Comparison of ENCODE assay signal across 8 cellular contexts in the genomic region with DNA sequence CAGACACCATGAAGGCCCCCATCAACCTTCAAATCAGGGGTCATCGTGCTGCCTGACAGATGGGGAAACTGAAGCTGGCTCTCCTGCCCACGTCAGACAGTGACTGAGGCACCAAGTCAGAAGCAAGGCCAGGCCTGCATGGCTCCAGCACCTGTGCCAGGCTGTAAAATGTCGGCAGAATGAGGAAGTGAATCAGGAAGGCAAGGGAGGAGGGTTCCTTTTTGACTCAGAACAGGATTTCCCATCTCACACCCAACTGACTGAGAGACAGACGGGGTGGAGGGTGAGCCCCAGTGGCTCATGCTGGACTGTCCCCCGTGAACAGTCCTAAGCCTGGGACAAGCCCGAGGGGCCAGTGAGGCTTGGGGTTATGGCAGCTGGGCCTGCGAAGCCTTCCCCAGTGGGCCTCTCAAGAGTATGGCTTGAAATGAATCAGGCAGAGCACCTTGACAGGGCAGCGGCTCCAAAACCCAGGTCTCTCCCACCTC. TPM values are rescaled to one million over a fixed set of nuclear protein-coding genes. Genes with fewer than 3 reads are reported as not detected.
DNase-seq lines count a peak whose midpoint lies in the region; ATAC-seq and TF ChIP-seq lines count a peak whose summit lies in the region.

No MANE protein-coding gene starts in this region.

- H3K27me3 Mint-ChIP-seq in activated CD8-positive, alpha-beta T cell treated with anti-CD3 and anti-CD28 coated beads for 36 hours: no peaks in the 10 kb centered on the region

- DNase-seq in GF-D8 (lab: John Stamatoyannopoulos, UW) (peak; percentile 54), mucosa of descending colon (peak in 2 of 3 donors; percentile 48 to 68), erythroblast (lab: John Stamatoyannopoulos, UW) (no peak), NCI-H2171 (lab: John Stamatoyannopoulos, UW) (no peak)
- peak; percentile 41 for DNase-seq in activated CD8-positive, alpha-beta T cell treated with anti-CD3 and anti-CD28 coated beads for 36 hours
- no peak for DNase-seq in NK-92 treated with Interleukin-12 subunit alpha and Interleukin-12 subunit beta, amount 100 ng/mL, for 24 hours (lab: John Stamatoyannopoulos, UW)

- H3K4me1 Mint-ChIP-seq in activated CD8-positive, alpha-beta T cell treated with anti-CD3 and anti-CD28 coated beads for 36 hours (ENCODE audit: low read depth): peaks cover 56% of the 10 kb centered on the region

- no peak overlapping the region for H3K4me3 Mint-ChIP-seq in activated CD8-positive, alpha-beta T cell treated with anti-CD3 and anti-CD28 coated beads for 36 hours

- peak overlapping the region; percentile 82 for H3K27ac Mint-ChIP-seq in activated CD8-positive, alpha-beta T cell treated with anti-CD3 and anti-CD28 coated beads for 36 hours

- no peaks in the 10 kb centered on the region for H3K36me3 ChIP-seq in mucosa of descending colon (ENCODE audit: low read depth)

- TF ChIP-seq POLR2A in erythroblast (IDR thresholded peaks at IDR 0.05; ENCODE audit: low read length): no peak

- no peaks in the 10 kb centered on the region for H3K9me3 ChIP-seq in mucosa of descending colon

- H3K36me3 Mint-ChIP-seq in activated CD8-positive, alpha-beta T cell treated with anti-CD3 and anti-CD28 coated beads for 36 hours (ENCODE audit: low read depth): peaks cover 30% of the 10 kb centered on the region

- H3K4me1 ChIP-seq in mucosa of descending colon (ENCODE audit: low read depth): peaks cover 53% of the 10 kb centered on the region

- TF ChIP-seq CTCF in activated CD8-positive, alpha-beta T cell treated with anti-CD3 and anti-CD28 coated beads for 36 hours (IDR thresholded peaks at IDR 0.05): no peak
- no peak for TF ChIP-seq CTCF in mucosa of descending colon (IDR thresholded peaks at IDR 0.05)

- POLR2A ChIA-PET in activated CD8-positive, alpha-beta T cell treated with anti-CD3 and anti-CD28 coated beads for 36 hours (lab: Charles Lee): interaction anchor here (1.0 to 1.9 kb wide), 5 partner anchors 8 to 27 kb away, joined by 3 to 13 read pairs (median 4); no protein-coding TSS in a partner anchor

- ATAC-seq in GM19397 (IDR thresholded peaks at IDR 0.05; ENCODE audit: unreplicated experiment) (peak; percentile 85), HG03432 (IDR thresholded peaks at IDR 0.05; ENCODE audit: unreplicated experiment) (peak; percentile 85), mucosa of descending colon (peak; percentile 72)
- peak; percentile 66 for ATAC-seq in activated CD8-positive, alpha-beta T cell treated with anti-CD3 and anti-CD28 coated beads for 36 hours

- peaks cover 6% of the 10 kb centered on the region for H3K9me3 Mint-ChIP-seq in activated CD8-positive, alpha-beta T cell treated with anti-CD3 and anti-CD28 coated beads for 36 hours

- intact Hi-C loops in activated CD8-positive, alpha-beta T cell treated with anti-CD3 and anti-CD28 coated beads for 36 hours (cut with micrococcal nuclease): no loop called here
- intact Hi-C loops in mucosa of descending colon (cut with DNase I, micrococcal nuclease): no loop called here

- no peak overlapping the region for H3K4me3 ChIP-seq in mucosa of descending colon

- CTCF ChIA-PET in activated CD8-positive, alpha-beta T cell treated with anti-CD3 and anti-CD28 coated beads for 36 hours (lab: Charles Lee): interaction anchor here (1.0 to 1.6 kb wide), 4 partner anchors 21 to 69 kb away, joined by 3 to 5 read pairs (median 5); a partner anchor contains a TSS

RNA-seq across cellular contexts. Expression of a gene that starts 20.9 kb away (rescaled TPM):
- total RNA-seq in activated CD8-positive, alpha-beta T cell treated with anti-CD3 and anti-CD28 coated beads for 36 hours: 10 to 100 TPM; 64.0 to 64.1 TPM
- 10 to 100 TPM; 13.8 to 16.4 (median 13.9) TPM for total RNA-seq in mucosa of descending colon

RNA-seq across cellular contexts. Expression of a gene that starts 39.3 kb away (rescaled TPM):
- 10 to 100 TPM; 47.3 to 47.8 TPM for total RNA-seq in activated CD8-positive, alpha-beta T cell treated with anti-CD3 and anti-CD28 coated beads for 36 hours
- total RNA-seq in mucosa of descending colon: 10 to 100 TPM; 43.9 to 45.8 (median 45.4) TPM

Comparison
In these comparisons a context has a peak if more than half of its experiments do, and no peak if none do; other contexts are left out.
1. DNase-seq: peak in GF-D8 (single experiment), activated CD8-positive, alpha-beta T cell treated with anti-CD3 and anti-CD28 coated beads for 36 hours (single experiment) and mucosa of descending colon (2 of 3); none in NK-92 treated with Interleukin-12 subunit alpha and Interleukin-12 subunit beta, amount 100 ng/mL, for 24 hours (single experiment), erythroblast (0 of 2) and NCI-H2171 (single experiment).
2. Peak in every context shown above with its lines, with median percentiles within 50 percentile points of each other: ATAC-seq.